ENCODE assay signal across 1 cellular context in the genomic region with DNA sequence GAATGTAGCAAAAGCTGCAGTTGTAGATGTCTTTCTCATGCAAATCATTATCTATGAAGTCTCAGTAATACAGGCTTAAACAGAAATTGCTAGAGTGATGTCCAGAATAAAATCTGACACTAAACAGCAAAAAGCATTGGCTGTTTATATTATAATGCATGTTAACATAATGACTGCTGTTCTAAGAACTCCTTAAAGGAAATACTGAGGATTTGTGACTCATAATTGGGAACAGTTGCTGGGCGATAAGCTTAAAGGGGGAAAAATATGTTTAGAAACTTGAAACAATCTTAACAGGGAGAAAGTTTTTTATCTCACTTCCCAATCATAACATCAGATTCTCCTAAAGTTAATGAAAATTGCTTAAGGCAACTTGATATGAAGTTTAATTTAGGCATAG.
A peak's percentile ranks its signal among the peaks of the same experiment; 100 is the strongest.
TF ChIP-seq lines count a peak whose summit lies in the region.

No MANE protein-coding gene starts in this region.

TF ChIP-seq in HEK293, 187 proteins besides CTCF, POLR2A, EP300 and RAD21 (continued from another document):
- TF ChIP-seq, protein P1, sequence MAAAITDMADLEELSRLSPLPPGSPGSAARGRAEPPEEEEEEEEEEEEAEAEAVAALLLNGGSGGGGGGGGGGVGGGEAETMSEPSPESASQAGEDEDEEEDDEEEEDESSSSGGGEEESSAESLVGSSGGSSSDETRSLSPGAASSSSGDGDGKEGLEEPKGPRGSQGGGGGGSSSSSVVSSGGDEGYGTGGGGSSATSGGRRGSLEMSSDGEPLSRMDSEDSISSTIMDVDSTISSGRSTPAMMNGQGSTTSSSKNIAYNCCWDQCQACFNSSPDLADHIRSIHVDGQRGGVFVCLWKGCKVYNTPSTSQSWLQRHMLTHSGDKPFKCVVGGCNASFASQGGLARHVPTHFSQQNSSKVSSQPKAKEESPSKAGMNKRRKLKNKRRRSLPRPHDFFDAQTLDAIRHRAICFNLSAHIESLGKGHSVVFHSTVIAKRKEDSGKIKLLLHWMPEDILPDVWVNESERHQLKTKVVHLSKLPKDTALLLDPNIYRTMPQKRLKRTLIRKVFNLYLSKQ (tag by site-specific recombination; IDR thresholded peaks at IDR 0.05; ENCODE audit: borderline replicate concordance), result no peak
- TF ChIP-seq ZBTB7A (tag by site-specific recombination; IDR thresholded peaks at IDR 0.05; ENCODE audit: low read depth) (no peak), ZNF785 (tag by site-specific recombination; IDR thresholded peaks at IDR 0.05) (no peak), PRDM1 (tag by site-specific recombination; IDR thresholded peaks at IDR 0.05) (peak; percentile 52; the same call in 1 of the 2 replicates), ZNF155 (tag by site-specific recombination; IDR thresholded peaks at IDR 0.05) (no peak), IKZF3 (tag by site-specific recombination; IDR thresholded peaks at IDR 0.05) (peak; percentile 74), ZNF791 (tag by site-specific recombination; IDR thresholded peaks at IDR 0.05) (no peak), ZFP3 (tag by site-specific recombination; IDR thresholded peaks at IDR 0.05; ENCODE audit: low read depth) (no peak), ZNF354C (tag by site-specific recombination; IDR thresholded peaks at IDR 0.05; ENCODE audit: borderline replicate concordance, low read depth) (no peak), ZNF211 (tag by site-specific recombination; IDR thresholded peaks at IDR 0.05; ENCODE audit: low read depth) (no peak), KLF9 (tag by site-specific recombination; IDR thresholded peaks at IDR 0.05; ENCODE audit: low read depth) (no peak), MZF1 (tag by site-specific recombination; IDR thresholded peaks at IDR 0.05; ENCODE audit: borderline replicate concordance) (no peak), GLIS1 (tag by site-specific recombination; IDR thresholded peaks at IDR 0.05) (no peak), ZNF48 (tag by site-specific recombination; IDR thresholded peaks at IDR 0.05) (no peak), ZNF561 (tag by site-specific recombination; IDR thresholded peaks at IDR 0.05; ENCODE audit: borderline replicate concordance) (no peak), KLF8 (tag by site-specific recombination; IDR thresholded peaks at IDR 0.05) (no peak), YY2 (tag by site-specific recombination; IDR thresholded peaks at IDR 0.05) (no peak)
- TF ChIP-seq, protein P2, sequence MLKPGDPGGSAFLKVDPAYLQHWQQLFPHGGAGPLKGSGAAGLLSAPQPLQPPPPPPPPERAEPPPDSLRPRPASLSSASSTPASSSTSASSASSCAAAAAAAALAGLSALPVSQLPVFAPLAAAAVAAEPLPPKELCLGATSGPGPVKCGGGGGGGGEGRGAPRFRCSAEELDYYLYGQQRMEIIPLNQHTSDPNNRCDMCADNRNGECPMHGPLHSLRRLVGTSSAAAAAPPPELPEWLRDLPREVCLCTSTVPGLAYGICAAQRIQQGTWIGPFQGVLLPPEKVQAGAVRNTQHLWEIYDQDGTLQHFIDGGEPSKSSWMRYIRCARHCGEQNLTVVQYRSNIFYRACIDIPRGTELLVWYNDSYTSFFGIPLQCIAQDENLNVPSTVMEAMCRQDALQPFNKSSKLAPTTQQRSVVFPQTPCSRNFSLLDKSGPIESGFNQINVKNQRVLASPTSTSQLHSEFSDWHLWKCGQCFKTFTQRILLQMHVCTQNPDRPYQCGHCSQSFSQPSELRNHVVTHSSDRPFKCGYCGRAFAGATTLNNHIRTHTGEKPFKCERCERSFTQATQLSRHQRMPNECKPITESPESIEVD (tag by site-specific recombination; IDR thresholded peaks at IDR 0.05), result peak; percentile 86
- TF ChIP-seq, protein P3, sequence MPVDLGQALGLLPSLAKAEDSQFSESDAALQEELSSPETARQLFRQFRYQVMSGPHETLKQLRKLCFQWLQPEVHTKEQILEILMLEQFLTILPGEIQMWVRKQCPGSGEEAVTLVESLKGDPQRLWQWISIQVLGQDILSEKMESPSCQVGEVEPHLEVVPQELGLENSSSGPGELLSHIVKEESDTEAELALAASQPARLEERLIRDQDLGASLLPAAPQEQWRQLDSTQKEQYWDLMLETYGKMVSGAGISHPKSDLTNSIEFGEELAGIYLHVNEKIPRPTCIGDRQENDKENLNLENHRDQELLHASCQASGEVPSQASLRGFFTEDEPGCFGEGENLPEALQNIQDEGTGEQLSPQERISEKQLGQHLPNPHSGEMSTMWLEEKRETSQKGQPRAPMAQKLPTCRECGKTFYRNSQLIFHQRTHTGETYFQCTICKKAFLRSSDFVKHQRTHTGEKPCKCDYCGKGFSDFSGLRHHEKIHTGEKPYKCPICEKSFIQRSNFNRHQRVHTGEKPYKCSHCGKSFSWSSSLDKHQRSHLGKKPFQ (tag by site-specific recombination; IDR thresholded peaks at IDR 0.05), result no peak
- TF ChIP-seq, protein P4, sequence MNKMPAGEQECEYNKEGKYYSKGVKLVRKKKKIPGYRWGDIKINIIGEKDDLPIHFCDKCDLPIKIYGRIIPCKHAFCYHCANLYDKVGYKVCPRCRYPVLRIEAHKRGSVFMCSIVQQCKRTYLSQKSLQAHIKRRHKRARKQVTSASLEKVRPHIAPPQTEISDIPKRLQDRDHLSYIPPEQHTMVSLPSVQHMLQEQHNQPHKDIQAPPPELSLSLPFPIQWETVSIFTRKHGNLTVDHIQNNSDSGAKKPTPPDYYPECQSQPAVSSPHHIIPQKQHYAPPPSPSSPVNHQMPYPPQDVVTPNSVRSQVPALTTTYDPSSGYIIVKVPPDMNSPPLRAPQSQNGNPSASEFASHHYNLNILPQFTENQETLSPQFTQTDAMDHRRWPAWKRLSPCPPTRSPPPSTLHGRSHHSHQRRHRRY (tag by site-specific recombination; IDR thresholded peaks at IDR 0.05), result no peak
- TF ChIP-seq, protein P5, sequence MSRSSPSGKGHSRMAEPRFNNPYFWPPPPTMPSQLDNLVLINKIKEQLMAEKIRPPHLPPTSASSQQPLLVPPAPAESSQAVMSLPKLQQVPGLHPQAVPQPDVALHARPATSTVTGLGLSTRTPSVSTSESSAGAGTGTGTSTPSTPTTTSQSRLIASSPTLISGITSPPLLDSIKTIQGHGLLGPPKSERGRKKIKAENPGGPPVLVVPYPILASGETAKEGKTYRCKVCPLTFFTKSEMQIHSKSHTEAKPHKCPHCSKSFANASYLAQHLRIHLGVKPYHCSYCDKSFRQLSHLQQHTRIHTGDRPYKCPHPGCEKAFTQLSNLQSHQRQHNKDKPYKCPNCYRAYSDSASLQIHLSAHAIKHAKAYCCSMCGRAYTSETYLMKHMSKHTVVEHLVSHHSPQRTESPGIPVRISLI (tag by site-specific recombination; IDR thresholded peaks at IDR 0.05), result no peak
- TF ChIP-seq, protein P6, sequence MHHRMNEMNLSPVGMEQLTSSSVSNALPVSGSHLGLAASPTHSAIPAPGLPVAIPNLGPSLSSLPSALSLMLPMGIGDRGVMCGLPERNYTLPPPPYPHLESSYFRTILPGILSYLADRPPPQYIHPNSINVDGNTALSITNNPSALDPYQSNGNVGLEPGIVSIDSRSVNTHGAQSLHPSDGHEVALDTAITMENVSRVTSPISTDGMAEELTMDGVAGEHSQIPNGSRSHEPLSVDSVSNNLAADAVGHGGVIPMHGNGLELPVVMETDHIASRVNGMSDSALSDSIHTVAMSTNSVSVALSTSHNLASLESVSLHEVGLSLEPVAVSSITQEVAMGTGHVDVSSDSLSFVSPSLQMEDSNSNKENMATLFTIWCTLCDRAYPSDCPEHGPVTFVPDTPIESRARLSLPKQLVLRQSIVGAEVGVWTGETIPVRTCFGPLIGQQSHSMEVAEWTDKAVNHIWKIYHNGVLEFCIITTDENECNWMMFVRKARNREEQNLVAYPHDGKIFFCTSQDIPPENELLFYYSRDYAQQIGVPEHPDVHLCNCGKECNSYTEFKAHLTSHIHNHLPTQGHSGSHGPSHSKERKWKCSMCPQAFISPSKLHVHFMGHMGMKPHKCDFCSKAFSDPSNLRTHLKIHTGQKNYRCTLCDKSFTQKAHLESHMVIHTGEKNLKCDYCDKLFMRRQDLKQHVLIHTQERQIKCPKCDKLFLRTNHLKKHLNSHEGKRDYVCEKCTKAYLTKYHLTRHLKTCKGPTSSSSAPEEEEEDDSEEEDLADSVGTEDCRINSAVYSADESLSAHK (tag by site-specific recombination; IDR thresholded peaks at IDR 0.05), result peak; percentile 39; the same call in 1 of the 2 replicates
